24 cellular contexts compared by ENCODE assay signal in the genomic region with DNA sequence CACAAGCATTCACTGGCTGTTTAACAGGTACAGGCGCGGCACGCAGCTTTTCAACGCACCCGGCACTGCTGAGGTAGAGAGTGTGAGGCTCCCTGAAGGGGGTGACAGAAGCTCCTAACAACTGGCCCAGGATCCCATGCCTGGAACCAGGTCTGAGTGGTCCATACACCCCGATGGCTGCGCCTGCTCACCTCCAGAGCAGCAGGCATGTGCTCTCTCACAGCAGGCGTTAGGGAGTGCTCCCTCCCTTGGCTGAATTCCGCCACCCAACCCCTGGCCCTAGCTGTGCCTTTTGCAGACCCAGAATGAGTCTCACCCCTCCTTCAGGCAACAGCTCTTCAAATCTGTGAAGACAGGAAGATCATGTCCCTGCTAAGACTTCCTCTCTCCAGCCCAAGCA.
DNase-seq lines count a peak whose midpoint lies in the region; ATAC-seq and TF ChIP-seq lines count a peak whose summit lies in the region.
"Had no signal": no experiment of that assay in that cellular context is flagged by ENCODE, and none has a peak within 500 bp of the region (broad histone marks: within the 10 kb centered on the region; RNA-seq: fewer than 3 reads in every experiment).

No MANE protein-coding gene starts in this region.

- DNase-seq in DMS79 treated with DMSO at 0.1 percent for 48 hours (lab: John Stamatoyannopoulos, UW), result peak; percentile 63
- DNase-seq in DMS79 (lab: John Stamatoyannopoulos, UW), result no peak
- peak; percentile 63 for DNase-seq in endodermal cell
- DNase-seq in sigmoid colon, result peak; percentile 17
- no peak for DNase-seq in GM23248
- DNase-seq in EL, result no peak
- DNase-seq: ACHN; CD8-positive, alpha-beta T cell; GDM1; HFFc6; IMR-90; NCI-H1105; NCI-H146; NCI-H2171 treated with DMSO at 0.1 percent for 48 hours; NCI-H524 treated with DMSO at 0.1 percent for 48 hours; NCI-H82; Peyer's patch; SJCRH30 had no signal

- no peak overlapping the region for H3K4me3 ChIP-seq in HUES48 (ENCODE audit: low read depth, low read length)
- no peak overlapping the region for H3K4me3 ChIP-seq in endodermal cell (ENCODE audit: low read length)
- H3K4me3 ChIP-seq in sigmoid colon, result no peak overlapping the region
- H3K4me3 ChIP-seq in GM23248, result no peak overlapping the region
- H3K4me3 ChIP-seq: BLaER1, Peyer's patch, SJCRH30 had no signal

- no peak for TF ChIP-seq POLR2A in sigmoid colon (IDR thresholded peaks at IDR 0.05)

- H3K9ac ChIP-seq in HUES48 (ENCODE audit: low read depth, low read length) (no peak overlapping the region), endodermal cell (ENCODE audit: extremely low read depth, low read length, poor library complexity, severe bottlenecking) (no peak overlapping the region), GM23248 (no peak overlapping the region)
- H3K9ac ChIP-seq: BLaER1, KMS-11 had no signal

- no peak overlapping the region for H3K4me2 ChIP-seq in GM23248 (ENCODE audit: unreplicated experiment)
- H3K4me2 ChIP-seq: BLaER1, KMS-11 had no signal

- intact Hi-C loops in sigmoid colon (cut with DNase I), result no loop called here

- peaks cover 10% of the 10 kb centered on the region; the same call in 1 of the 2 replicates for H3F3A ChIP-seq in GM23248 (ENCODE audit: insufficient read depth)

- TF ChIP-seq CTCF in endodermal cell (conservative IDR thresholded peaks at IDR 0.05), result no peak
- no peak for TF ChIP-seq CTCF in sigmoid colon (IDR thresholded peaks at IDR 0.05)

- ATAC-seq in HG03354 (IDR thresholded peaks at IDR 0.05; ENCODE audit: poor library complexity, severe bottlenecking, unreplicated experiment), result no peak
- ATAC-seq: CD8-positive, alpha-beta T cell had no signal

- H3K9me3 Mint-ChIP-seq in endodermal cell, result no peaks in the 10 kb centered on the region
- H3K9me3 Mint-ChIP-seq: CD8-positive, alpha-beta T cell; HFFc6 had no signal

- WGBS in endodermal cell (ENCODE audit: insufficient coverage in 1 of 2, insufficient read length in 1 of 2), 2 experiments, result 86 to 90% methylated on average over 7 to 9 of the region's 9 CpGs
- WGBS in sigmoid colon, 2 donors, result 94 to 95% methylated on average over 9 of the region's 9 CpGs
- 97 to 99% methylated on average over 9 of the region's 9 CpGs for WGBS in GM23248 (ENCODE audit: low coverage in 1 of 2, low lambda C conversion rate in 2 of 2, missing lambda C conversion rate in 2 of 2), 2 experiments

- no peak overlapping the region for H2AFZ ChIP-seq in GM23248

- peaks cover 32% of the 10 kb centered on the region for H3K36me3 Mint-ChIP-seq in endodermal cell (ENCODE audit: low read depth)

- no peaks in the 10 kb centered on the region for H3K9me2 ChIP-seq in GM23248 (ENCODE audit: insufficient read depth)

- no peaks in the 10 kb centered on the region for H3K27me3 Mint-ChIP-seq in endodermal cell (ENCODE audit: insufficient read depth)

- no peak overlapping the region for H3K4me3 Mint-ChIP-seq in endodermal cell
- H3K4me3 Mint-ChIP-seq: CD8-positive, alpha-beta T cell; HFFc6 had no signal

- H4K20me1 ChIP-seq in GM23248 (ENCODE audit: insufficient read depth), result no peaks in the 10 kb centered on the region

- H3K27me3 ChIP-seq in HUES48 (ENCODE audit: control insufficient read depth, insufficient read depth, low read length) (no peaks in the 10 kb centered on the region), endodermal cell (ENCODE audit: control insufficient read depth, insufficient read depth, low read length, poor library complexity, severe bottlenecking) (no peaks in the 10 kb centered on the region), sigmoid colon (no peaks in the 10 kb centered on the region), GM23248 (replicated peaks; ENCODE audit: insufficient read depth) (no peaks in the 10 kb centered on the region)
- H3K27me3 ChIP-seq: BLaER1, Peyer's patch, SJCRH30 had no signal

- no peaks in the 10 kb centered on the region for H3K79me2 ChIP-seq in GM23248 (ENCODE audit: insufficient read depth)

- peak overlapping the region; percentile 7 for H3K27ac ChIP-seq in HUES48 (ENCODE audit: low read depth, low read length)
- H3K27ac ChIP-seq in endodermal cell (ENCODE audit: low read depth, low read length), result peak overlapping the region; percentile 27
- H3K27ac ChIP-seq in sigmoid colon, result no peak overlapping the region
- no peak overlapping the region for H3K27ac ChIP-seq in GM23248
- H3K27ac ChIP-seq: 22Rv1, BLaER1, HL-60, KMS-11, Peyer's patch, SJCRH30 had no signal

- in situ Hi-C loops in GM23248 (cut with MboI), result no loop called here

- peak overlapping the region; percentile 61 for H3K27ac Mint-ChIP-seq in endodermal cell
- H3K27ac Mint-ChIP-seq: HFFc6 had no signal

- no peaks in the 10 kb centered on the region for H3K9me3 ChIP-seq in HUES48 (ENCODE audit: control insufficient read depth, insufficient read depth, low read length)
- no peaks in the 10 kb centered on the region for H3K9me3 ChIP-seq in endodermal cell (ENCODE audit: control insufficient read depth, low read length)
- H3K9me3 ChIP-seq in sigmoid colon, result no peaks in the 10 kb centered on the region
- no peaks in the 10 kb centered on the region for H3K9me3 ChIP-seq in GM23248 (ENCODE audit: low read depth)
- H3K9me3 ChIP-seq: BLaER1, Peyer's patch, SJCRH30 had no signal

- peaks cover 15% of the 10 kb centered on the region for H3K4me1 Mint-ChIP-seq in endodermal cell

- no peak for TF ChIP-seq EP300 in sigmoid colon (IDR thresholded peaks at IDR 0.05)

- H3K4me1 ChIP-seq in HUES48 (ENCODE audit: control insufficient read depth, insufficient read depth, low read length) (peaks cover 16% of the 10 kb centered on the region), endodermal cell (ENCODE audit: control insufficient read depth, insufficient read depth, low read length) (no peaks in the 10 kb centered on the region), sigmoid colon (peaks cover 0 to under 1% (median 0%) of the 10 kb centered on the region in 4 donors), GM23248 (ENCODE audit: insufficient read depth) (peaks cover 10% of the 10 kb centered on the region)
- H3K4me1 ChIP-seq: BLaER1, Peyer's patch, SJCRH30 had no signal

- H3K36me3 ChIP-seq in HUES48 (ENCODE audit: control insufficient read depth, insufficient read depth, low read length) (peaks cover 27% of the 10 kb centered on the region), endodermal cell (ENCODE audit: control insufficient read depth, insufficient read depth, low read length) (peaks cover 35% of the 10 kb centered on the region), sigmoid colon (peaks cover 12 to 41% (median 23%) of the 10 kb centered on the region in 4 donors), GM23248 (ENCODE audit: low read depth) (peaks cover 13% of the 10 kb centered on the region)

Comparison
In these comparisons a context has a peak if more than half of its experiments do, and no peak if none do; other contexts are left out.
1. DNase-seq: peak in DMS79 treated with DMSO at 0.1 percent for 48 hours (single experiment), endodermal cell (single experiment) and sigmoid colon (single experiment); none in DMS79 (single experiment), GM23248 (single experiment) and EL (single experiment).
2. H3K27ac ChIP-seq: peak in HUES48 (single experiment) and endodermal cell (single experiment); none in sigmoid colon (0 of 4) and GM23248 (single experiment).